ENCODE assay signal across 24 cellular contexts in the genomic region with DNA sequence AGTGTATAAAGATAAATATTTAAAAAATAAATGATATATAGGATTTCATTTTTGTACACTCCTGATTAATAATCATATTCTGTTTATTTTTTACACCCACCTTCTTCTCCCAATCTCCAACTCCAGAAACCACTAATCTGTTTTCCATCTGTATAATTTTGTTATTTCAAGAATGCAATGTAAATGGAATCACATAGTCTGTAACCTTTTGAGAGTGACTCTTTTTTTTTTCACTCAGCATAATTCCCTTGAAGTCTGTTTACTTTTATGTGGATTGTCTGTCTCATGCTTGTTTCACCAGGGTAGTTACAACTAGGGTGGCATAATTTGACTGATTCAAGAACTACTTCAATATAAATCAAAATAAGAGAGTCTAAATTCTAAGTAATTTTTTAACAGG. TPM values are rescaled to one million over a fixed set of nuclear protein-coding genes. Genes with fewer than 3 reads are reported as not detected.
"Had no signal": no experiment of that assay in that cellular context is flagged by ENCODE, and none has a peak within 500 bp of the region (broad histone marks: within the 10 kb centered on the region; RNA-seq: fewer than 3 reads in every experiment).

No MANE protein-coding gene starts in this region.

- H3K4me3 Mint-ChIP-seq: activated CD8-positive, alpha-beta T cell treated with anti-CD3 and anti-CD28 coated beads, Interleukin-2, amount 10 ng/mL, durations not matched to agents 7 days and 5 days; activated naive CD8-positive, alpha-beta T cell treated with anti-CD3 and anti-CD28 coated beads, Interleukin-2, amount 50 U/mL, for 24 hours; WTC11 had no signal

- H3K4me3 ChIP-seq: cardiac muscle cell, PC-9 had no signal

- ATAC-seq: activated CD8-positive, alpha-beta T cell treated with anti-CD3 and anti-CD28 coated beads, Interleukin-2, amount 10 ng/mL, durations not matched to agents 7 days and 5 days; activated naive CD4-positive, alpha-beta T cell treated with anti-CD3 and anti-CD28 coated beads, Interleukin-2, amount 50 U/mL, for 72 hours; activated naive CD8-positive, alpha-beta T cell treated with anti-CD3 and anti-CD28 coated beads, Interleukin-2, amount 50 U/mL, for 24 hours; WTC11 had no signal

- H3K27me3 ChIP-seq: brain microvascular endothelial cell, cardiac muscle cell had no signal

- H2AFZ ChIP-seq: PC-9 had no signal

- H3K36me3 Mint-ChIP-seq: activated naive CD4-positive, alpha-beta T cell treated with anti-CD3 and anti-CD28 coated beads, Interleukin-2, amount 50 U/mL, for 72 hours; WTC11 had no signal

- H3K27ac Mint-ChIP-seq: activated CD8-positive, alpha-beta T cell treated with anti-CD3 and anti-CD28 coated beads, Interleukin-2, amount 10 ng/mL, durations not matched to agents 7 days and 5 days; activated naive CD4-positive, alpha-beta T cell treated with anti-CD3 and anti-CD28 coated beads, Interleukin-2, amount 50 U/mL, for 72 hours; activated naive CD8-positive, alpha-beta T cell treated with anti-CD3 and anti-CD28 coated beads, Interleukin-2, amount 50 U/mL, for 24 hours; WTC11 had no signal

- H3K4me2 ChIP-seq: PC-9 had no signal

- H3K36me3 ChIP-seq: brain microvascular endothelial cell, cardiac muscle cell had no signal

- H3K4me1 Mint-ChIP-seq: activated naive CD8-positive, alpha-beta T cell treated with anti-CD3 and anti-CD28 coated beads, Interleukin-2, amount 50 U/mL, for 24 hours; WTC11 had no signal

- H3K9me3 Mint-ChIP-seq: activated naive CD4-positive, alpha-beta T cell treated with anti-CD3 and anti-CD28 coated beads, Interleukin-2, amount 50 U/mL, for 72 hours; activated naive CD8-positive, alpha-beta T cell treated with anti-CD3 and anti-CD28 coated beads, Interleukin-2, amount 50 U/mL, for 24 hours; WTC11 had no signal

- H3K27me3 Mint-ChIP-seq: activated naive CD8-positive, alpha-beta T cell treated with anti-CD3 and anti-CD28 coated beads, Interleukin-2, amount 50 U/mL, for 24 hours had no signal

- DNase-seq: activated CD4-positive, alpha-beta T cell treated with anti-CD3 and anti-CD28 coated beads for 48 hours; activated CD4-positive, alpha-beta T cell treated with anti-CD3 and anti-CD28 coated beads, Interleukin-2, amount 50 U/mL, for 4 hours; activated CD4-positive, CD25-positive, alpha-beta regulatory T cell treated with anti-CD3 and anti-CD28 coated beads, Interleukin-2, amount 50 U/mL, for 72 hours; activated CD8-positive, alpha-beta memory T cell treated with anti-CD3 and anti-CD28 coated beads, Interleukin-2, amount 50 U/mL, for 48 hours; activated CD8-positive, alpha-beta T cell treated with anti-CD3 and anti-CD28 coated beads, Interleukin-2, amount 10 ng/mL, durations not matched to agents 7 days and 5 days; activated effector memory CD4-positive, alpha-beta T cell treated with Interleukin-2 at 50 U/mL for 16 hours; activated naive CD4-positive, alpha-beta T cell treated with Interleukin-2 at 50 U/mL for 16 hours; activated naive CD8-positive, alpha-beta T cell treated with anti-CD3 and anti-CD28 coated beads, Interleukin-2, amount 50 U/mL, for 24 hours; activated T-cell treated with anti-CD3 and anti-CD28 coated beads, Interleukin-2, amount 50 U/mL, for 1 hour; brain microvascular endothelial cell; Kasumi-1; KBM-7; NCI-H1105 treated with DMSO at 0.1 percent for 48 hours; NCI-H1436 treated with DMSO at 0.1 percent for 48 hours; NCI-H187; NCI-H2081 treated with DMSO at 0.1 percent for 48 hours; NCI-H446; NCI-H524; PC-9; SIG-M5 had no signal

- H3K27ac ChIP-seq: brain microvascular endothelial cell, cardiac muscle cell, PC-9 had no signal

RNA-seq across cellular contexts. Expression of a gene that starts 50.0 kb away (rescaled TPM):
- total RNA-seq: activated CD8-positive, alpha-beta T cell treated with anti-CD3 and anti-CD28 coated beads, Interleukin-2, amount 10 ng/mL, durations not matched to agents 7 days and 5 days; activated naive CD4-positive, alpha-beta T cell treated with anti-CD3 and anti-CD28 coated beads, Interleukin-2, amount 50 U/mL, for 72 hours; T-helper 1 cell treated with Interleukin-12 subunit alpha and Interleukin-12 subunit beta and Interleukin-4 antibody, amounts not matched to agents 30 ng/mL and 1 ng/mL, for 36 hours had no signal
